In the genomic region with DNA sequence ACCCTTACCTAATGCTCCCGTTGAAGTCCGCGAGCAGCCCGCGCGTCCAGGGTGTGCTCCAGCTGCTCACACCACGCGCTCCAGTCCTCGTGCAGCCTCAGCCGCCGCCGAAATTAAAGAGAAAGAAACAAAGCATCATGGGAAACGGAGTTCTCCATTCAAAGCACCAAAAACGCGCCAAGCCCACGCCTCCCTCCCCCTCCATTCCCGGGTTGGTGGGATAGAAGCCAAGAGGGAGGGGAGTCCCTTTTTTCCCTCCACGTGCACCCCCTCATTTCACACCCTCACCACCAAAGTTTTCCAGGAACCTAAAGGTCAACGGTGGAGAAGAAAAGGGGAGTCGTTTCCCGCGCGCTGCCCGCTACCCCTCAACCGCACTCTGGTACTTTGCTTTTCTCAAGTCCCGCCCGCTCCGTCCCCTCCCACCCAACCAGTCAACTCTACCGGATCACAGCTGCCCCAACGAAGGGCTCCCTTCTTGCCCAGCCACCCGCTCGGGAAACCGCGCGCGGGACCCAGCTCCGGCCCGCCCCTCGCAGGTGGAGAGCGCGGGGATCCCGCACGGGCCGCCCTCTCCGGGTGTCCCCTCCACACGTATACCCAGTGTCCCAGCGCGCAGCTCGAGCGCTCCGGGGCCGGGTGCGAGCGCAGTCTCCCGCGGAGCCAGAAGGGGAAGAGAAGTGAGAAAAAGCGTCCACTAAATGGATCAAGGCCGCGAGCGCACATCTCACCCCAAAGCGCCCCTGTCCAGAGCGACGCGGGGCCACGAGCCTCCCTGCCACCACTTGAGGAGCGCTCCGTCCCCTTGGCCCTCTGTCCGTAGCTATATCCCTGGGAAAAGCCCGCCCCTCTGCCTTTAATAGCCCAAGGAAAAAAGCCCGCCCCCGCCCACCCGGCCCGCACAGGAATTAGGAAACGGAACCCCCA, we compare ENCODE assay signal across 8 cellular contexts.
DNase-seq lines count a peak whose midpoint lies in the region; FAIRE-seq and TF ChIP-seq lines count a peak whose summit lies in the region.

No MANE protein-coding gene starts in this region.

- H3K9me3 Mint-ChIP-seq in CD4-positive, alpha-beta memory T cell, result no peaks in the 10 kb centered on the region
- H3K9me3 Mint-ChIP-seq in H9 (peaks cover 5 to 35% of the 10 kb centered on the region in 2 experiments; a peak in 4 of 5 replicates), HFFc6 (no peaks in the 10 kb centered on the region)

- CTCF ChIA-PET in CD4-positive, alpha-beta memory T cell (lab: Charles Lee; ENCODE audit: partially characterized antibody), result no interaction called here
- CTCF ChIA-PET in RWPE1 (lab: Yijun Ruan, JAX) (no interaction called here), mammary epithelial cell (lab: Charles Lee; ENCODE audit: low non-redundant PET) (no interaction called here)

- intact Hi-C loops in CD4-positive, alpha-beta memory T cell (cut with micrococcal nuclease), result loop anchor here (2.0 kb wide), 1 partner anchor 15 kb away; no protein-coding TSS in a partner anchor
- intact Hi-C loops in mammary epithelial cell (cut with micrococcal nuclease), result no loop called here

- H4K5ac ChIP-seq in H9 (ENCODE audit: insufficient read length, low read depth, low read length), result no peak overlapping the region

- no peaks in the 10 kb centered on the region for H3K27me3 ChIP-seq in CD4-positive, alpha-beta memory T cell (ENCODE audit: insufficient read depth, low read length)
- H3K27me3 ChIP-seq in H9 (ENCODE audit: insufficient read depth, low read length) (no peaks in the 10 kb centered on the region), mammary epithelial cell (ENCODE audit: insufficient read depth, low read length) (peaks cover 7% of the 10 kb centered on the region)

- peak overlapping the region in 2 of 7 donors; percentile 31 to 68 for H3K27ac Mint-ChIP-seq in CD4-positive, alpha-beta memory T cell
- H3K27ac Mint-ChIP-seq in H9, result peak overlapping the region; percentile 84 to 99 (median 94)
- H3K27ac Mint-ChIP-seq in HFFc6, result no peak overlapping the region

- H3K9ac ChIP-seq in H9 (ENCODE audit: extremely low read depth, insufficient read length, low read length), result peak overlapping the region; percentile 100
- no peak overlapping the region for H3K9ac ChIP-seq in mammary epithelial cell (ENCODE audit: insufficient read depth, low read length)

- no peaks in the 10 kb centered on the region for H3K9me3 ChIP-seq in CD4-positive, alpha-beta memory T cell (ENCODE audit: control insufficient read depth in 1 of 2, low read length in 2 of 2)
- H3K9me3 ChIP-seq in H9 (ENCODE audit: control insufficient read depth, low read depth, low read length) (no peaks in the 10 kb centered on the region), mammary epithelial cell (replicated peaks; ENCODE audit: insufficient read depth, low read length) (no peaks in the 10 kb centered on the region)

- POLR2A ChIA-PET in CD4-positive, alpha-beta memory T cell (lab: Charles Lee; ENCODE audit: partially characterized antibody), result interaction anchor here (1.3 kb wide), 1 partner anchor 15 kb away, joined by 3 read pairs; no protein-coding TSS in a partner anchor
- POLR2A ChIA-PET in RWPE1 (lab: Yijun Ruan, JAX; ENCODE audit: low non-redundant PET), result no interaction called here

- DNase-seq in CD4-positive, alpha-beta memory T cell, result peak in 3 of 5 donors; percentile 18 to 29 (median 23)
- DNase-seq in H9, result peak; percentile 43
- peak; percentile 0 for DNase-seq in RWPE1 (ENCODE audit: low spot score)
- no peak for DNase-seq in mammary epithelial cell
- peak; percentile 33 for DNase-seq in kidney tubule cell (ENCODE audit: low spot score)
- peak; percentile 32 to 50 for DNase-seq in stimulated activated CD4-positive, alpha-beta T cell treated with anti-CD3 and anti-CD28 coated beads, Interleukin-2, amount 100 ng/mL, for 24 hours
- no peak for DNase-seq in RCC 7860 (ENCODE audit: low spot score)
- no peak for DNase-seq in HFFc6

- peak overlapping the region; percentile 64 for H3K14ac ChIP-seq in H9 (ENCODE audit: insufficient read depth, low read length)

- TF ChIP-seq CTCF in H9 (conservative IDR thresholded peaks at IDR 0.05) (no peak), RWPE1 (conservative IDR thresholded peaks at IDR 0.05; ENCODE audit: low read depth) (no peak), mammary epithelial cell (conservative IDR thresholded peaks at IDR 0.05 in 1 of 2, IDR thresholded peaks at IDR 0.05 in 1 of 2; ENCODE audit: extremely low read depth in 1 of 2, insufficient read depth in 1 of 2, low read depth in 1 of 2, low read length in 2 of 2) (no peak), HFFc6 (IDR thresholded peaks at IDR 0.05) (no peak)

- H2BK12ac ChIP-seq in H9 (ENCODE audit: insufficient read length, low read depth, low read length), result no peak overlapping the region

- H3K79me2 ChIP-seq in H9 (ENCODE audit: insufficient read depth, low read length) (peaks cover 21% of the 10 kb centered on the region; the same call in 1 of the 2 replicates), mammary epithelial cell (ENCODE audit: insufficient read depth, low read length) (no peaks in the 10 kb centered on the region)

- H4K8ac ChIP-seq in H9 (replicated peaks; ENCODE audit: insufficient read length, low read depth, low read length), result no peak overlapping the region

- H3K4ac ChIP-seq in H9 (ENCODE audit: low read depth, low read length), result no peak overlapping the region

- peaks cover 3 to 4% of the 10 kb centered on the region in 2 donors for H3K27me3 Mint-ChIP-seq in CD4-positive, alpha-beta memory T cell
- H3K27me3 Mint-ChIP-seq in H9 (ENCODE audit: low read depth) (peaks cover 2% of the 10 kb centered on the region; the same call in 1 of the 2 replicates), HFFc6 (ENCODE audit: insufficient read depth) (peaks cover 13% of the 10 kb centered on the region; the same call in 1 of the 2 replicates)

- H2AFZ ChIP-seq in H9 (ENCODE audit: low read length), result no peak overlapping the region
- peak overlapping the region; percentile 39 for H2AFZ ChIP-seq in mammary epithelial cell (ENCODE audit: low read depth, low read length)

- H3K56ac ChIP-seq in H9 (ENCODE audit: insufficient read length, low read depth, low read length), result no peak overlapping the region

- no CpG with 5 or more reads among the region's 74 CpGs for WGBS in H9 (ENCODE audit: extremely low coverage, insufficient read length, low lambda C conversion rate)
- WGBS in mammary epithelial cell (ENCODE audit: low coverage, missing lambda C conversion rate), result 49% methylated on average over 25 of the region's 74 CpGs

- H4K20me1 ChIP-seq in H9 (ENCODE audit: control insufficient read depth, insufficient read depth, insufficient read length) (no peaks in the 10 kb centered on the region), mammary epithelial cell (ENCODE audit: insufficient read depth, low read length) (no peaks in the 10 kb centered on the region)

- H3K4me1 Mint-ChIP-seq in CD4-positive, alpha-beta memory T cell, result peaks cover 6 to 20% (median 14%) of the 10 kb centered on the region in 4 donors
- H3K4me1 Mint-ChIP-seq in H9, result peaks cover 18 to 42% of the 10 kb centered on the region in 2 experiments
- H3K4me1 Mint-ChIP-seq in HFFc6 (ENCODE audit: low read depth), result no peaks in the 10 kb centered on the region

- H2AK5ac ChIP-seq in H9 (ENCODE audit: insufficient read length, low read length), result no peak overlapping the region

- H2BK20ac ChIP-seq in H9 (ENCODE audit: low read depth, low read length, poor library complexity, severe bottlenecking), result no peak overlapping the region

- no peak overlapping the region for H3K18ac ChIP-seq in H9 (ENCODE audit: insufficient read length, low read depth, low read length)

- no peak overlapping the region for H3K23ac ChIP-seq in H9 (ENCODE audit: insufficient read length, low read depth, low read length)

- dilution Hi-C loops in mammary epithelial cell (cut with HindIII; ENCODE audit: low sequenced_read_pairs), result no loop called here

- H4K91ac ChIP-seq in H9 (ENCODE audit: insufficient read length, low read depth, low read length), result no peak overlapping the region

- peak overlapping the region; percentile 79 to 94 (median 91) for H3K4me3 Mint-ChIP-seq in CD4-positive, alpha-beta memory T cell
- H3K4me3 Mint-ChIP-seq in H9 (peak overlapping the region; percentile 93 to 100), HFFc6 (no peak overlapping the region; the same call in 1 of the 2 replicates)

- peaks cover 9% of the 10 kb centered on the region for H3K4me1 ChIP-seq in CD4-positive, alpha-beta memory T cell (ENCODE audit: insufficient read depth, low read length)
- H3K4me1 ChIP-seq in H9 (ENCODE audit: insufficient read depth, low read length), result peaks cover 6% of the 10 kb centered on the region; the same call in 1 of the 2 replicates
- H3K4me1 ChIP-seq in mammary epithelial cell (ENCODE audit: insufficient read depth, low read length), result peaks cover 4% of the 10 kb centered on the region

- in situ Hi-C loops in mammary epithelial cell (cut with MboI; ENCODE audit: low sequenced_read_pairs in 2 of 2), result no loop called here

- peak overlapping the region in 1 of 2 donors; percentile 58 for H3K4me3 ChIP-seq in CD4-positive, alpha-beta memory T cell (ENCODE audit: low read length in 2 of 2)
- peak overlapping the region in 1 of 3 experiments; percentile 9 for H3K4me3 ChIP-seq in mammary epithelial cell (replicated peaks in 1 of 3; ENCODE audit: insufficient read depth in 1 of 3, low read depth in 2 of 3, low read length in 3 of 3)

- H2BK15ac ChIP-seq in H9 (ENCODE audit: low read depth, low read length), result no peak overlapping the region

- no peaks in the 10 kb centered on the region for H3K79me1 ChIP-seq in H9 (ENCODE audit: insufficient read depth, low read depth, low read length, poor library complexity, severe bottlenecking)

- no peak overlapping the region for H3K27ac ChIP-seq in CD4-positive, alpha-beta memory T cell (ENCODE audit: low read depth, low read length)
- H3K27ac ChIP-seq in H9 (ENCODE audit: insufficient read length, low read depth, low read length) (no peak overlapping the region), RWPE1 (no peak overlapping the region), mammary epithelial cell (ENCODE audit: insufficient read depth, low read depth, low read length) (no peak overlapping the region)

- no peaks in the 10 kb centered on the region for H3K36me3 ChIP-seq in CD4-positive, alpha-beta memory T cell (ENCODE audit: insufficient read depth, low read length)
- H3K36me3 ChIP-seq in mammary epithelial cell (ENCODE audit: insufficient read depth, low read length), result no peaks in the 10 kb centered on the region

- H3K23me2 ChIP-seq in H9 (ENCODE audit: insufficient read length, low read depth, low read length, poor library complexity, severe bottlenecking), result peaks cover 15% of the 10 kb centered on the region

- no peak for FAIRE-seq in RCC 7860 (lab: Jason Lieb, UNC)

- no peak overlapping the region for H3T11ph ChIP-seq in H9 (ENCODE audit: low read length)

- peaks cover 0 to 3% of the 10 kb centered on the region in 2 donors for H3K36me3 Mint-ChIP-seq in CD4-positive, alpha-beta memory T cell
- peaks cover 41 to 45% (median 41%) of the 10 kb centered on the region in 3 experiments for H3K36me3 Mint-ChIP-seq in H9 (ENCODE audit: insufficient read depth in 1 of 3, low read depth in 3 of 3)
- H3K36me3 Mint-ChIP-seq in HFFc6 (ENCODE audit: low read depth), result no peaks in the 10 kb centered on the region

- H2BK120ac ChIP-seq in H9 (ENCODE audit: low read depth, low read length, poor library complexity, severe bottlenecking), result no peak overlapping the region

- H3K4me2 ChIP-seq in H9 (ENCODE audit: insufficient read depth, insufficient read length, low read length) (peak overlapping the region; percentile 85), mammary epithelial cell (ENCODE audit: insufficient read depth, low read depth, low read length) (peak overlapping the region; percentile 71)

- no TSS peak for BruUV-seq in mammary epithelial cell (replicated peaks; lab: Mats Ljungman, UMichigan)

- no peak overlapping the region for H2BK5ac ChIP-seq in H9 (ENCODE audit: insufficient read length, low read length)

Comparison
In these comparisons a context has a peak if more than half of its experiments do, and no peak if none do; other contexts are left out.
1. DNase-seq: peak in CD4-positive, alpha-beta memory T cell (3 of 5), H9 (single experiment), RWPE1 (single experiment), kidney tubule cell (single experiment) and stimulated activated CD4-positive, alpha-beta T cell treated with anti-CD3 and anti-CD28 coated beads, Interleukin-2, amount 100 ng/mL, for 24 hours (2 of 2); none in mammary epithelial cell (single experiment), RCC 7860 (single experiment) and HFFc6 (single experiment).